Comparison of ENCODE assay signal across 1 cellular context in genomic region chr16:81469710-81470481, GRCh38.
TF ChIP-seq lines count a peak whose summit lies in the region.

No MANE protein-coding gene starts in this region.

TF ChIP-seq in HepG2, 621 proteins besides CTCF, POLR2A, EP300 and RAD21 (continued from another document):
- TF ChIP-seq ZNF142 (CRISPR knock-in tag; IDR thresholded peaks at IDR 0.05) = no peak
- no peak for TF ChIP-seq ZNF180 (CRISPR knock-in tag; IDR thresholded peaks at IDR 0.05; ENCODE audit: borderline replicate concordance, low read depth)
- TF ChIP-seq, protein P1, sequence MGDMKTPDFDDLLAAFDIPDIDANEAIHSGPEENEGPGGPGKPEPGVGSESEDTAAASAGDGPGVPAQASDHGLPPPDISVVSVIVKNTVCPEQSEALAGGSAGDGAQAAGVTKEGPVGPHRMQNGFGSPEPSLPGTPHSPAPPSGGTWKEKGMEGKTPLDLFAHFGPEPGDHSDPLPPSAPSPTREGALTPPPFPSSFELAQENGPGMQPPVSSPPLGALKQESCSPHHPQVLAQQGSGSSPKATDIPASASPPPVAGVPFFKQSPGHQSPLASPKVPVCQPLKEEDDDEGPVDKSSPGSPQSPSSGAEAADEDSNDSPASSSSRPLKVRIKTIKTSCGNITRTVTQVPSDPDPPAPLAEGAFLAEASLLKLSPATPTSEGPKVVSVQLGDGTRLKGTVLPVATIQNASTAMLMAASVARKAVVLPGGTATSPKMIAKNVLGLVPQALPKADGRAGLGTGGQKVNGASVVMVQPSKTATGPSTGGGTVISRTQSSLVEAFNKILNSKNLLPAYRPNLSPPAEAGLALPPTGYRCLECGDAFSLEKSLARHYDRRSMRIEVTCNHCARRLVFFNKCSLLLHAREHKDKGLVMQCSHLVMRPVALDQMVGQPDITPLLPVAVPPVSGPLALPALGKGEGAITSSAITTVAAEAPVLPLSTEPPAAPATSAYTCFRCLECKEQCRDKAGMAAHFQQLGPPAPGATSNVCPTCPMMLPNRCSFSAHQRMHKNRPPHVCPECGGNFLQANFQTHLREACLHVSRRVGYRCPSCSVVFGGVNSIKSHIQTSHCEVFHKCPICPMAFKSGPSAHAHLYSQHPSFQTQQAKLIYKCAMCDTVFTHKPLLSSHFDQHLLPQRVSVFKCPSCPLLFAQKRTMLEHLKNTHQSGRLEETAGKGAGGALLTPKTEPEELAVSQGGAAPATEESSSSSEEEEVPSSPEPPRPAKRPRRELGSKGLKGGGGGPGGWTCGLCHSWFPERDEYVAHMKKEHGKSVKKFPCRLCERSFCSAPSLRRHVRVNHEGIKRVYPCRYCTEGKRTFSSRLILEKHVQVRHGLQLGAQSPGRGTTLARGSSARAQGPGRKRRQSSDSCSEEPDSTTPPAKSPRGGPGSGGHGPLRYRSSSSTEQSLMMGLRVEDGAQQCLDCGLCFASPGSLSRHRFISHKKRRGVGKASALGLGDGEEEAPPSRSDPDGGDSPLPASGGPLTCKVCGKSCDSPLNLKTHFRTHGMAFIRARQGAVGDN (CRISPR knock-in tag; IDR thresholded peaks at IDR 0.05) = peak; percentile 46
- TF ChIP-seq ZBTB33 (CRISPR knock-in tag; IDR thresholded peaks at IDR 0.05) = peak; percentile 72
- no peak for TF ChIP-seq ZNF326 (CRISPR knock-in tag; IDR thresholded peaks at IDR 0.05; ENCODE audit: borderline replicate concordance)
- TF ChIP-seq, protein P2, sequence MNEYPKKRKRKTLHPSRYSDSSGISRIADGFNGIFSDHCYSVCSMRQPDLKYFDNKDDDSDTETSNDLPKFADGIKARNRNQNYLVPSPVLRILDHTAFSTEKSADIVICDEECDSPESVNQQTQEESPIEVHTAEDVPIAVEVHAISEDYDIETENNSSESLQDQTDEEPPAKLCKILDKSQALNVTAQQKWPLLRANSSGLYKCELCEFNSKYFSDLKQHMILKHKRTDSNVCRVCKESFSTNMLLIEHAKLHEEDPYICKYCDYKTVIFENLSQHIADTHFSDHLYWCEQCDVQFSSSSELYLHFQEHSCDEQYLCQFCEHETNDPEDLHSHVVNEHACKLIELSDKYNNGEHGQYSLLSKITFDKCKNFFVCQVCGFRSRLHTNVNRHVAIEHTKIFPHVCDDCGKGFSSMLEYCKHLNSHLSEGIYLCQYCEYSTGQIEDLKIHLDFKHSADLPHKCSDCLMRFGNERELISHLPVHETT (CRISPR knock-in tag; conservative IDR thresholded peaks at IDR 0.05) = no peak
- TF ChIP-seq NCOA2 (CRISPR knock-in tag; IDR thresholded peaks at IDR 0.05) = no peak
- no peak for TF ChIP-seq BATF2 (CRISPR knock-in tag; IDR thresholded peaks at IDR 0.05)
- no peak for TF ChIP-seq NFE2L1 (CRISPR knock-in tag; IDR thresholded peaks at IDR 0.05; ENCODE audit: borderline replicate concordance)
- TF ChIP-seq ZNF557 (CRISPR knock-in tag; IDR thresholded peaks at IDR 0.05) = no peak
- TF ChIP-seq ESRRA (CRISPR knock-in tag; IDR thresholded peaks at IDR 0.05; ENCODE audit: low read depth) = no peak
- TF ChIP-seq ZNF891 (CRISPR knock-in tag; IDR thresholded peaks at IDR 0.05) = 0 out of 2 replicates have a peak, but pooled peaks have one; percentile 38
- no peak for TF ChIP-seq SAFB2 (CRISPR knock-in tag; IDR thresholded peaks at IDR 0.05; ENCODE audit: borderline replicate concordance, low read depth)
- TF ChIP-seq, protein P3, sequence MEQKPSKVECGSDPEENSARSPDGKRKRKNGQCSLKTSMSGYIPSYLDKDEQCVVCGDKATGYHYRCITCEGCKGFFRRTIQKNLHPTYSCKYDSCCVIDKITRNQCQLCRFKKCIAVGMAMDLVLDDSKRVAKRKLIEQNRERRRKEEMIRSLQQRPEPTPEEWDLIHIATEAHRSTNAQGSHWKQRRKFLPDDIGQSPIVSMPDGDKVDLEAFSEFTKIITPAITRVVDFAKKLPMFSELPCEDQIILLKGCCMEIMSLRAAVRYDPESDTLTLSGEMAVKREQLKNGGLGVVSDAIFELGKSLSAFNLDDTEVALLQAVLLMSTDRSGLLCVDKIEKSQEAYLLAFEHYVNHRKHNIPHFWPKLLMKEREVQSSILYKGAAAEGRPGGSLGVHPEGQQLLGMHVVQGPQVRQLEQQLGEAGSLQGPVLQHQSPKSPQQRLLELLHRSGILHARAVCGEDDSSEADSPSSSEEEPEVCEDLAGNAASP (CRISPR knock-in tag; IDR thresholded peaks at IDR 0.05; ENCODE audit: borderline replicate concordance) = no peak
- TF ChIP-seq GRHL1 (CRISPR knock-in tag; conservative IDR thresholded peaks at IDR 0.05) = no peak
- TF ChIP-seq ARNTL (CRISPR knock-in tag; IDR thresholded peaks at IDR 0.05) = no peak
- no peak for TF ChIP-seq ZNF619 (CRISPR knock-in tag; IDR thresholded peaks at IDR 0.05)
- TF ChIP-seq ERF (CRISPR knock-in tag; IDR thresholded peaks at IDR 0.05) = no peak
- TF ChIP-seq ZNF138 (CRISPR knock-in tag; IDR thresholded peaks at IDR 0.05; ENCODE audit: low read depth) = no peak
- TF ChIP-seq ZNF629 (CRISPR knock-in tag; conservative IDR thresholded peaks at IDR 0.05) = 0 out of 2 replicates have a peak, but pooled peaks have one; percentile 44
- TF ChIP-seq RBM22 (optimal IDR thresholded peaks at IDR 0.05; ENCODE audit: low read length) = peak; percentile 78
- no peak for TF ChIP-seq NCOA1 (CRISPR knock-in tag; IDR thresholded peaks at IDR 0.05)
TF ChIP-seq in HepG2: peak in this region for 7.
